ENCODE assay signal across 8 cellular contexts in genomic region chr12:117189725-117190209, GRCh38. TPM values are rescaled to one million over a fixed set of nuclear protein-coding genes. Genes with fewer than 3 reads are reported as not detected.
DNase-seq lines count a peak whose midpoint lies in the region; ATAC-seq, FAIRE-seq and TF ChIP-seq lines count a peak whose summit lies in the region.

No MANE protein-coding gene starts in this region.

- CTCF ChIA-PET in AG04449 (lab: Yijun Ruan, JAX): interaction anchor here (0.9 kb wide), 1 partner anchor 164 kb away, joined by 4 read pairs; no protein-coding TSS in a partner anchor

- peaks cover 0 to 16% (median 5%) of the 10 kb centered on the region in 3 donors for H3K36me3 ChIP-seq in pancreas

- H3K9me3 ChIP-seq in pancreas: no peaks in the 10 kb centered on the region

- POLR2A ChIA-PET in AG04449 (lab: Yijun Ruan, JAX): no interaction called here

- DNase-seq in AG04449 (ENCODE audit: low read depth, low spot score) (no peak), OCI-M1 (lab: John Stamatoyannopoulos, UW) (peak; percentile 43), Right ventricle myocardium superior (peak; percentile 53), pancreas (peak; percentile 21 to 68 (median 44)), kidney glomerular epithelial cell (lab: John Stamatoyannopoulos, UW) (no peak)
- DNase-seq in activated naive CD4-positive, alpha-beta T cell treated with anti-CD3 and anti-CD28 coated beads, Interleukin-2, amount 50 U/mL, for 16 hours: peak; percentile 42

- H3K4me3 ChIP-seq in AG04449 (ENCODE audit: low read depth, low read length) (peak overlapping the region; percentile 95), pancreas (peak overlapping the region; percentile 74 to 86 (median 84))

- intact Hi-C loops in Right ventricle myocardium superior (cut with DNase I) (no loop called here), pancreas (cut with DNase I) (no loop called here)

- peak; percentile 31 for ATAC-seq in GM18861 (IDR thresholded peaks at IDR 0.05; ENCODE audit: unreplicated experiment)
- ATAC-seq in HG03045 (IDR thresholded peaks at IDR 0.05; ENCODE audit: unreplicated experiment): peak; percentile 36
- ATAC-seq in Right ventricle myocardium superior (ENCODE audit: poor library complexity): peak; percentile 18
- peak; percentile 1 to 42 (median 7) for ATAC-seq in pancreas

- 1% methylated on average over 36 to 52 of the region's 52 CpGs for WGBS in pancreas, 2 donors

- peak overlapping the region; percentile 41 to 77 (median 65) for H3K27ac ChIP-seq in pancreas

- peaks cover 0 to 8% (median 0%) of the 10 kb centered on the region in 3 donors for H3K4me1 ChIP-seq in pancreas

- no peaks in the 10 kb centered on the region for H3K27me3 ChIP-seq in pancreas

- no peak for FAIRE-seq in pancreas (lab: Jason Lieb, UNC)

- TF ChIP-seq CTCF in AG04449 (IDR thresholded peaks at IDR 0.05; ENCODE audit: insufficient read depth, low read length, missing control alignments): no peak
- TF ChIP-seq CTCF in pancreas (IDR thresholded peaks at IDR 0.05): no peak

RNA-seq across cellular contexts. Expression of gene FBXO21, which starts 0.5 kb away (rescaled TPM):
- 35.3 TPM for total RNA-seq in Right ventricle myocardium superior
- 10 to 100 TPM; 21.6 to 42.4 (median 27.8) TPM for total RNA-seq in pancreas
- 10 to 100 TPM in 1 of 2 donors, 1 to 10 TPM in 1; 9.0 to 17.0 TPM for polyA plus RNA-seq in pancreas

Comparison
In these comparisons a context has a peak if more than half of its experiments do, and no peak if none do; other contexts are left out.
1. DNase-seq: peak in OCI-M1 (single experiment), activated naive CD4-positive, alpha-beta T cell treated with anti-CD3 and anti-CD28 coated beads, Interleukin-2, amount 50 U/mL, for 16 hours (single experiment), Right ventricle myocardium superior (single experiment) and pancreas (6 of 6); none in AG04449 (single experiment) and kidney glomerular epithelial cell (single experiment).
2. Peak in every context shown above with its lines, with median percentiles within 50 percentile points of each other: ATAC-seq.